ENCODE assay signal across 12 cellular contexts in genomic region chr6:129638055-129639019, GRCh38.
DNase-seq lines count a peak whose midpoint lies in the region; ATAC-seq and TF ChIP-seq lines count a peak whose summit lies in the region.
"Had no signal": no experiment of that assay in that cellular context is flagged by ENCODE, and none has a peak within 500 bp of the region (broad histone marks: within the 10 kb centered on the region; RNA-seq: fewer than 3 reads in every experiment).

No MANE protein-coding gene starts in this region.

- H3K4me1 ChIP-seq in IMR-90 (ENCODE audit: control insufficient read depth, insufficient read depth, low read length) (peaks cover 21% of the 10 kb centered on the region), left ventricle myocardium inferior (peaks cover 30% of the 10 kb centered on the region), gastrocnemius medialis (peaks cover 13 to 27% of the 10 kb centered on the region in 2 donors)

- H3K56ac ChIP-seq in IMR-90 (ENCODE audit: extremely low read depth, insufficient read depth, low read length) = peak overlapping the region; percentile 51; the same call in 1 of the 2 replicates

- H4K20me1 ChIP-seq in IMR-90 (ENCODE audit: insufficient read depth, low read length) = no peaks in the 10 kb centered on the region

- intact Hi-C loops in IMR-90 (cut with micrococcal nuclease) (no loop called here), left ventricle myocardium inferior (cut with micrococcal nuclease) (no loop called here), gastrocnemius medialis (cut with DNase I; ENCODE audit: low total_unique reads) (no loop called here), lower leg skin (cut with DNase I; ENCODE audit: low total_unique reads) (no loop called here)

- no peaks in the 10 kb centered on the region for H3K9me3 Mint-ChIP-seq in WTC11
- H3K9me3 Mint-ChIP-seq: activated naive CD4-positive, alpha-beta T cell treated with anti-CD3 and anti-CD28 coated beads, Interleukin-2, amount 50 U/mL, for 72 hours had no signal

- H3K14ac ChIP-seq in IMR-90 (replicated peaks; ENCODE audit: low read depth, low read length) = peak overlapping the region; percentile 87

- H2AK5ac ChIP-seq in IMR-90 (ENCODE audit: low read depth, low read length) = peak overlapping the region; percentile 80; the same call in 1 of the 2 replicates

- BruUV-seq in IMR-90 (replicated peaks; lab: Mats Ljungman, UMichigan) = no TSS peak

- H3K27me3 ChIP-seq in IMR-90 (ENCODE audit: control insufficient read depth, insufficient read depth, low read length) (no peaks in the 10 kb centered on the region), left ventricle myocardium inferior (ENCODE audit: low read depth) (no peaks in the 10 kb centered on the region), gastrocnemius medialis (no peaks in the 10 kb centered on the region)

- TF ChIP-seq CTCF in IMR-90 (conservative IDR thresholded peaks at IDR 0.05; ENCODE audit: low read depth, low read length) (no peak), WTC11 (IDR thresholded peaks at IDR 0.05) (no peak), left ventricle myocardium inferior (IDR thresholded peaks at IDR 0.05; ENCODE audit: borderline replicate concordance) (no peak), gastrocnemius medialis (IDR thresholded peaks at IDR 0.05 in 4 of 5, conservative IDR thresholded peaks at IDR 0.05 in 1 of 5) (no peak), lower leg skin (IDR thresholded peaks at IDR 0.05) (no peak)

- no peak overlapping the region for H3K27ac Mint-ChIP-seq in WTC11
- H3K27ac Mint-ChIP-seq: activated CD4-positive, alpha-beta T cell treated with anti-CD3 and anti-CD28 coated beads for 36 hours; activated naive CD4-positive, alpha-beta T cell treated with anti-CD3 and anti-CD28 coated beads, Interleukin-2, amount 50 U/mL, for 72 hours had no signal

- peak overlapping the region; percentile 77 for H3K23ac ChIP-seq in IMR-90 (ENCODE audit: low read depth, low read length)

- H2AK9ac ChIP-seq in IMR-90 (replicated peaks; ENCODE audit: low read depth, low read length, poor library complexity) = no peak overlapping the region

- dilution Hi-C loops in IMR-90 (cut with HindIII; ENCODE audit: low sequenced_read_pairs, unreplicated experiment) = no loop called here

- H2BK15ac ChIP-seq in IMR-90 (ENCODE audit: low read depth, low read length) = peak overlapping the region; percentile 94; the same call in 2 of the 3 replicates

- H3K36me3 ChIP-seq in IMR-90 (ENCODE audit: control insufficient read depth, insufficient read depth, low read length) (no peaks in the 10 kb centered on the region), left ventricle myocardium inferior (no peaks in the 10 kb centered on the region), gastrocnemius medialis (no peaks in the 10 kb centered on the region)

- H2BK5ac ChIP-seq in IMR-90 (ENCODE audit: low read depth, low read length, poor library complexity, severe bottlenecking) = peak overlapping the region; percentile 85

- peak overlapping the region; percentile 70 for H3K4me2 ChIP-seq in IMR-90 (ENCODE audit: low read depth, low read length)

- POLR2A ChIA-PET in IMR-90 (lab: Charles Lee; ENCODE audit: unreplicated experiment) (no interaction called here), WTC11 (lab: Charles Lee) (interaction anchor here (0.7 kb wide), 1 partner anchor 135 kb away, joined by 3 read pairs; no protein-coding TSS in a partner anchor)

- H3K9me1 ChIP-seq in IMR-90 (ENCODE audit: insufficient read depth, low read length) = 0 out of 2 replicates have a peak, but pooled peaks cover 4% of the 10 kb centered on the region

- H3K4me3 ChIP-seq in IMR-90 (ENCODE audit: insufficient read depth, low read depth, low read length) (no peak overlapping the region), left ventricle myocardium inferior (peak overlapping the region; percentile 10), gastrocnemius medialis (no peak overlapping the region), lower leg skin (ENCODE audit: low read depth, poor library complexity, severe bottlenecking) (no peak overlapping the region)

- ATAC-seq in IMR-90 (ENCODE audit: low read depth) (peak; percentile 84), WTC11 (peak; percentile 34; the same call in 1 of the 2 replicates), gastrocnemius medialis (no peak), HG02938 (IDR thresholded peaks at IDR 0.05; ENCODE audit: unreplicated experiment) (no peak)
- ATAC-seq: activated CD4-positive, alpha-beta T cell treated with anti-CD3 and anti-CD28 coated beads for 36 hours; activated naive CD4-positive, alpha-beta T cell treated with anti-CD3 and anti-CD28 coated beads, Interleukin-2, amount 50 U/mL, for 72 hours had no signal

- peak overlapping the region; percentile 88 for H2BK120ac ChIP-seq in IMR-90 (ENCODE audit: low read depth, low read length)

- H4K91ac ChIP-seq in IMR-90 (ENCODE audit: insufficient read depth, low read depth, low read length) = peak overlapping the region; percentile 41; the same call in 1 of the 2 replicates

- peak overlapping the region; percentile 9; the same call in 1 of the 2 replicates for H4K5ac ChIP-seq in IMR-90 (ENCODE audit: low read depth, low read length)

- in situ Hi-C loops in IMR-90 (cut with MboI; ENCODE audit: low sequenced_read_pairs) (no loop called here), gastrocnemius medialis (cut with MboI; ENCODE audit: low sequenced_read_pairs in 4 of 4) (no loop called here)

- peak overlapping the region; percentile 19; the same call in 1 of the 2 replicates for H3K9ac ChIP-seq in IMR-90 (ENCODE audit: low read depth, low read length)

- H3K4me3 Mint-ChIP-seq in WTC11 = no peak overlapping the region
- H3K4me3 Mint-ChIP-seq: activated CD4-positive, alpha-beta T cell treated with anti-CD3 and anti-CD28 coated beads for 36 hours had no signal

- H2AFZ ChIP-seq in IMR-90 (replicated peaks; ENCODE audit: low read length, poor library complexity) = no peak overlapping the region

- WGBS in IMR-90 (ENCODE audit: extremely low coverage in 2 of 2, insufficient read length in 1 of 2), 2 experiments = no CpG with 5 or more reads among the region's 8 CpGs
- 74 to 76% methylated on average over 8 of the region's 8 CpGs for WGBS in lower leg skin, 2 donors

- TF ChIP-seq POLR2A in IMR-90 (IDR thresholded peaks at IDR 0.05; ENCODE audit: low read depth, low read length) (no peak), gastrocnemius medialis (IDR thresholded peaks at IDR 0.05) (no peak), lower leg skin (IDR thresholded peaks at IDR 0.05) (no peak)

- CTCF ChIA-PET in IMR-90 (lab: Yijun Ruan, JAX) = no interaction called here
- CTCF ChIA-PET in WTC11 (lab: Charles Lee) = interaction anchor here (1.0 kb wide), 1 partner anchor 137 kb away, joined by 3 read pairs; no protein-coding TSS in a partner anchor

- TF ChIP-seq RAD21 in IMR-90 (IDR thresholded peaks at IDR 0.05; ENCODE audit: low read length) = no peak

- no peaks in the 10 kb centered on the region for H3K36me3 Mint-ChIP-seq in WTC11
- H3K36me3 Mint-ChIP-seq: activated naive CD4-positive, alpha-beta T cell treated with anti-CD3 and anti-CD28 coated beads, Interleukin-2, amount 50 U/mL, for 72 hours had no signal

- H3K27me3 Mint-ChIP-seq in WTC11 (ENCODE audit: low read depth) = no peaks in the 10 kb centered on the region
- H3K27me3 Mint-ChIP-seq: activated CD4-positive, alpha-beta T cell treated with anti-CD3 and anti-CD28 coated beads for 36 hours had no signal

- peak overlapping the region; percentile 81; the same call in 1 of the 2 replicates for H3K18ac ChIP-seq in IMR-90 (ENCODE audit: low read depth, low read length)

- peak overlapping the region; percentile 24 to 57; a peak in 3 of 4 replicates for H4K8ac ChIP-seq in IMR-90 (ENCODE audit: low read depth in 2 of 2, low read length in 2 of 2)

- peak overlapping the region; percentile 90; the same call in 1 of the 2 replicates for H2BK20ac ChIP-seq in IMR-90 (ENCODE audit: low read depth, low read length)

- DNase-seq in IMR-90 (peak; percentile 90), WTC11 (ENCODE audit: low spot score) (no peak), left ventricle myocardium inferior (no peak), gastrocnemius medialis (no peak), lower leg skin (ENCODE audit: low spot score in 2 of 2) (no peak), cerebellar cortex (ENCODE audit: low spot score) (no peak)
- DNase-seq in activated naive CD4-positive, alpha-beta T cell (lab: John Stamatoyannopoulos, UW) = no peak
- DNase-seq: activated CD4-positive, alpha-beta T cell treated with anti-CD3 and anti-CD28 coated beads for 36 hours; kidney; NCI-H2081 had no signal

- H3K27ac ChIP-seq in IMR-90 (ENCODE audit: insufficient read depth, low read length) = no peak overlapping the region; the same call in 1 of the 2 replicates
- H3K27ac ChIP-seq in left ventricle myocardium inferior (replicated peaks) = peak overlapping the region; percentile 54
- peak overlapping the region in 3 of 4 donors; percentile 16 to 27 (median 21) for H3K27ac ChIP-seq in gastrocnemius medialis

- peaks cover 17% of the 10 kb centered on the region for H3K4me1 Mint-ChIP-seq in WTC11
- H3K4me1 Mint-ChIP-seq: activated CD4-positive, alpha-beta T cell treated with anti-CD3 and anti-CD28 coated beads for 36 hours had no signal

- H3K4ac ChIP-seq in IMR-90 (ENCODE audit: low read depth, low read length) = peak overlapping the region; percentile 76

- H3K9me3 ChIP-seq in IMR-90 (ENCODE audit: control insufficient read depth, insufficient read depth, low read length) = no peaks in the 10 kb centered on the region
- H3K9me3 ChIP-seq in left ventricle myocardium inferior (replicated peaks) = no peaks in the 10 kb centered on the region
- H3K9me3 ChIP-seq in gastrocnemius medialis = no peaks in the 10 kb centered on the region

- peaks cover 6 to 38% of the 10 kb centered on the region in 2 experiments; a peak in 3 of 4 replicates for H3K79me1 ChIP-seq in IMR-90 (ENCODE audit: low read depth in 1 of 2, low read length in 2 of 2)

TF ChIP-seq in IMR-90, 13 proteins besides CTCF, POLR2A, EP300 and RAD21:
- TF ChIP-seq FOS (IDR thresholded peaks at IDR 0.05; ENCODE audit: low read depth, low read length) = no peak
- TF ChIP-seq CEBPB (IDR thresholded peaks at IDR 0.05; ENCODE audit: low read depth, low read length) = peak; percentile 57; the same call in 1 of the 2 replicates
- TF ChIP-seq MAFK (IDR thresholded peaks at IDR 0.05; ENCODE audit: low read depth, low read length) = no peak

TF ChIP-seq in WTC11, 78 proteins besides CTCF, POLR2A, EP300 and RAD21 (continues in another document):
- TF ChIP-seq MYBL2 (CRISPR knock-in tag; IDR thresholded peaks at IDR 0.05) (no peak), CREM (CRISPR knock-in tag; IDR thresholded peaks at IDR 0.05) (no peak), TP53 (CRISPR knock-in tag; IDR thresholded peaks at IDR 0.05) (no peak), KAT7 (CRISPR knock-in tag; IDR thresholded peaks at IDR 0.05; ENCODE audit: borderline replicate concordance) (no peak), PRRX2 (CRISPR knock-in tag; IDR thresholded peaks at IDR 0.05) (no peak), ETV6 (CRISPR knock-in tag; IDR thresholded peaks at IDR 0.05) (no peak)

Comparison
In these comparisons a context has a peak if more than half of its experiments do, and no peak if none do; other contexts are left out.
1. ATAC-seq: peak in IMR-90 (single experiment) and WTC11 (single experiment); none in gastrocnemius medialis (0 of 2) and HG02938 (single experiment).